ENCODE assay signal across 26 cellular contexts in genomic region chr7:85806321-85806720, GRCh38.
DNase-seq lines count a peak whose midpoint lies in the region; FAIRE-seq and TF ChIP-seq lines count a peak whose summit lies in the region.
"Had no signal": no experiment of that assay in that cellular context is flagged by ENCODE, and none has a peak within 500 bp of the region (broad histone marks: within the 10 kb centered on the region; RNA-seq: fewer than 3 reads in every experiment).

No MANE protein-coding gene starts in this region.

- H3K36me3 ChIP-seq in brain microvascular endothelial cell (replicated peaks): no peaks in the 10 kb centered on the region
- H3K36me3 ChIP-seq: BLaER1 treated with 17β-estradiol and CSF1 and Interleukin-3, amounts not matched to agents 10 nM and 100 nM; breast epithelium; heart left ventricle had no signal

- no peak for TF ChIP-seq POLR2A in H54 (IDR thresholded peaks at IDR 0.05; ENCODE audit: low read depth, low read length)

- no peak for DNase-seq in brain microvascular endothelial cell
- DNase-seq in nephron progenitor cell: no peak
- DNase-seq in islet precursor cell: no peak
- DNase-seq in H54 (ENCODE audit: insufficient read length, low spot score): no peak
- DNase-seq in dermis blood vessel endothelial cell: no peak
- DNase-seq in activated CD4-positive, alpha-beta T cell treated with anti-CD3 and anti-CD28 coated beads, Interleukin-2, amount 50 U/mL, for 4 hours: no peak
- DNase-seq: activated CD4-positive, alpha-beta T cell treated with anti-CD3 and anti-CD28 coated beads, Interleukin-2, amount 50 U/mL, for 48 hours; activated T-cell treated with anti-CD3 and anti-CD28 coated beads, Interleukin-2, amount 50 U/mL, for 4 hours; DMS 273 treated with DMSO at 0.1 percent for 48 hours; heart left ventricle; left cardiac atrium; midbrain; NCI-H1048; NCI-H526 treated with DMSO at 0.1 percent for 48 hours; retina; RPMI8226 had no signal

- TF ChIP-seq CTCF in GM12872 (IDR thresholded peaks at IDR 0.05; ENCODE audit: insufficient read depth, low read depth, low read length) (peak; percentile 35; the same call in 1 of the 3 replicates), LNCAP (IDR thresholded peaks at IDR 0.05) (peak; percentile 25; the same call in 1 of the 2 replicates), brain microvascular endothelial cell (IDR thresholded peaks at IDR 0.05; ENCODE audit: low read depth, low read length, missing control alignments) (peak; percentile 14), nephron progenitor cell (IDR thresholded peaks at IDR 0.05) (peak; percentile 11)

- H3K9me3 Mint-ChIP-seq in nephron progenitor cell: no peaks in the 10 kb centered on the region
- H3K9me3 Mint-ChIP-seq: activated T-cell treated with anti-CD3 and anti-CD28 coated beads, Interleukin-2, amount 50 U/mL, for 4 hours; dendritic cell treated with granulocyte-macrophage colony-stimulating factor and Interleukin-4, amounts not matched to agents 40 ng/mL and 50 ng/mL, for 4 days; neural crest cell; type B pancreatic cell had no signal

- H3K27ac ChIP-seq in brain microvascular endothelial cell: no peak overlapping the region
- H3K27ac ChIP-seq: BLaER1 treated with 17β-estradiol and CSF1 and Interleukin-3, amounts not matched to agents 10 nM and 100 nM; breast epithelium; heart left ventricle had no signal

- no peaks in the 10 kb centered on the region for H3K36me3 Mint-ChIP-seq in nephron progenitor cell (ENCODE audit: low read depth)
- H3K36me3 Mint-ChIP-seq: activated naive CD8-positive, alpha-beta T cell; type B pancreatic cell had no signal

- H3K27ac Mint-ChIP-seq in nephron progenitor cell: no peak overlapping the region
- H3K27ac Mint-ChIP-seq: activated naive CD8-positive, alpha-beta T cell; dendritic cell treated with granulocyte-macrophage colony-stimulating factor and Interleukin-4, amounts not matched to agents 40 ng/mL and 50 ng/mL, for 4 days; stimulated activated naive CD8-positive, alpha-beta T cell treated with anti-CD3 and anti-CD28 coated beads, Interleukin-15, Interleukin-2, amounts not matched to agents 100 ng/mL and 50 ng/mL, for 24 hours; type B pancreatic cell had no signal

- in situ Hi-C loops in brain microvascular endothelial cell (cut with HindIII; ENCODE audit: low pct_ligation_motif_present, low sequenced_read_pairs): no loop called here

- no peaks in the 10 kb centered on the region for H3K4me1 Mint-ChIP-seq in nephron progenitor cell
- H3K4me1 Mint-ChIP-seq: neural crest cell had no signal

- no peaks in the 10 kb centered on the region for H3K27me3 ChIP-seq in brain microvascular endothelial cell (replicated peaks)
- H3K27me3 ChIP-seq: BLaER1 treated with 17β-estradiol and CSF1 and Interleukin-3, amounts not matched to agents 10 nM and 100 nM; breast epithelium; heart left ventricle had no signal

- H3K4me3 ChIP-seq in brain microvascular endothelial cell (ENCODE audit: low read depth, low read length): no peak overlapping the region
- H3K4me3 ChIP-seq: BLaER1 treated with 17β-estradiol and CSF1 and Interleukin-3, amounts not matched to agents 10 nM and 100 nM; breast epithelium; heart left ventricle; K562 had no signal

- no peaks in the 10 kb centered on the region for H3K27me3 Mint-ChIP-seq in nephron progenitor cell (ENCODE audit: low read depth, poor library complexity)
- H3K27me3 Mint-ChIP-seq: activated naive CD8-positive, alpha-beta T cell; dendritic cell treated with granulocyte-macrophage colony-stimulating factor and Interleukin-4, amounts not matched to agents 40 ng/mL and 50 ng/mL, for 4 days; stimulated activated naive CD8-positive, alpha-beta T cell treated with anti-CD3 and anti-CD28 coated beads, Interleukin-15, Interleukin-2, amounts not matched to agents 100 ng/mL and 50 ng/mL, for 24 hours; type B pancreatic cell had no signal

- H3K4me3 Mint-ChIP-seq in nephron progenitor cell: no peak overlapping the region
- H3K4me3 Mint-ChIP-seq: activated naive CD8-positive, alpha-beta T cell; activated T-cell treated with anti-CD3 and anti-CD28 coated beads, Interleukin-2, amount 50 U/mL, for 4 hours; dendritic cell treated with granulocyte-macrophage colony-stimulating factor and Interleukin-4, amounts not matched to agents 40 ng/mL and 50 ng/mL, for 4 days; neural crest cell; stimulated activated naive CD8-positive, alpha-beta T cell treated with anti-CD3 and anti-CD28 coated beads, Interleukin-15, Interleukin-2, amounts not matched to agents 100 ng/mL and 50 ng/mL, for 24 hours; type B pancreatic cell had no signal

- no peak for FAIRE-seq in H54 (lab: Jason Lieb, UNC)
- FAIRE-seq: K562 had no signal
